In the genomic region with DNA sequence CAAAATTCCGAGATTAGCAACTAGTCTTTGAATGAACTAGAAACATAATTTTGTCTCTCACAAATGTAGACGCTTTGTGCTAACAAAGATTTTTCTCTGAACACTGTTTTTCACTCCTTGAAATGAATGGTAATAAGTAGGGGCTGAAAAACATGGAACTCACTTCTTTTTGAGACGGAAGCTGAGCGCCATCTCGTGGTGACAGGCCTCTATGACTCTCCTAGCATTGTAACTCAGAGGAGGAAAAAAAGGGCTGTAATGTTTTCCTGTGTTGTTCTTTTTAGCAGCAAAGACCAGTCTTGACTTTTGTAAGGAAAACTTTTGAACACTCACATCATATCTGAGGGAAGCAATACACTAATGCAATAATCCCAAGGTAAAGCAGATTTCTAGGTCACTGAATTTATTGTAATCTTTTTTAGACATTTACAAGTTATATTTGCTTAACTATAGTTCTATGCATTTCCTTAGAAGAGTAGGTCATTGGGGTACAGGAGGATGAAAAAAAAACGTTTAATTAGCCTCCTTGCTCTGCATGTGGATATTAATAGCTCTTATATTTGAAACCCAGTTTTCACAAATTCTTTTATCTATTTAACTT, we compare ENCODE assay signal across 1 cellular context.
TF ChIP-seq lines count a peak whose summit lies in the region.

No MANE protein-coding gene starts in this region.

TF ChIP-seq in HepG2, 621 proteins besides CTCF, POLR2A, EP300 and RAD21 (continued from another document and continues in another):
- TF ChIP-seq CREM (IDR thresholded peaks at IDR 0.05) (no peak), CREM (CRISPR knock-in tag; IDR thresholded peaks at IDR 0.05) (no peak), FOXJ3 (CRISPR knock-in tag; IDR thresholded peaks at IDR 0.05; ENCODE audit: borderline replicate concordance) (no peak), GABPA (IDR thresholded peaks at IDR 0.05; ENCODE audit: low read depth, low read length) (no peak), GABPA (CRISPR knock-in tag; IDR thresholded peaks at IDR 0.05; ENCODE audit: low read depth) (peak; percentile 52; the same call in 1 of the 2 replicates), GMEB2 (CRISPR knock-in tag; IDR thresholded peaks at IDR 0.05; ENCODE audit: low read depth) (no peak), ZNF646 (CRISPR knock-in tag; IDR thresholded peaks at IDR 0.05) (no peak), KMT2A (CRISPR knock-in tag; IDR thresholded peaks at IDR 0.05) (no peak), MTA3 (CRISPR knock-in tag; IDR thresholded peaks at IDR 0.05) (no peak), ZNF441 (CRISPR knock-in tag; IDR thresholded peaks at IDR 0.05; ENCODE audit: borderline replicate concordance) (no peak), ZKSCAN1 (IDR thresholded peaks at IDR 0.05; ENCODE audit: low read length) (no peak), ESRRA (CRISPR knock-in tag; IDR thresholded peaks at IDR 0.05; ENCODE audit: low read depth) (no peak), ZNF678 (CRISPR knock-in tag; IDR thresholded peaks at IDR 0.05) (no peak), SOX6 (IDR thresholded peaks at IDR 0.05) (no peak), SOX6 (CRISPR knock-in tag; IDR thresholded peaks at IDR 0.05) (no peak), ATF7-NPFF (CRISPR knock-in tag; IDR thresholded peaks at IDR 0.05; ENCODE audit: low read depth) (no peak), ZNF354B (CRISPR knock-in tag; IDR thresholded peaks at IDR 0.05) (no peak), MED13 (CRISPR knock-in tag; IDR thresholded peaks at IDR 0.05) (no peak), GABPB1 (CRISPR knock-in tag; IDR thresholded peaks at IDR 0.05) (no peak; the same call in 1 of the 2 replicates), SALL1 (CRISPR knock-in tag; IDR thresholded peaks at IDR 0.05) (no peak), TBL1XR1 (IDR thresholded peaks at IDR 0.05; ENCODE audit: borderline replicate concordance, low read length, partially characterized antibody) (peak; percentile 50), RFXANK (CRISPR knock-in tag; IDR thresholded peaks at IDR 0.05) (no peak), ZXDC (CRISPR knock-in tag; IDR thresholded peaks at IDR 0.05) (no peak), MEF2D (CRISPR knock-in tag; IDR thresholded peaks at IDR 0.05) (no peak), ISL2 (CRISPR knock-in tag; IDR thresholded peaks at IDR 0.05) (no peak), MLX (CRISPR knock-in tag; IDR thresholded peaks at IDR 0.05) (no peak), REXO4 (CRISPR knock-in tag; IDR thresholded peaks at IDR 0.05; ENCODE audit: borderline replicate concordance) (no peak), PHF20 (CRISPR knock-in tag; IDR thresholded peaks at IDR 0.05) (no peak), ZFP41 (CRISPR knock-in tag; IDR thresholded peaks at IDR 0.05; ENCODE audit: borderline replicate concordance) (no peak), LBX2 (CRISPR knock-in tag; IDR thresholded peaks at IDR 0.05; ENCODE audit: borderline replicate concordance) (no peak), ZNF10 (CRISPR knock-in tag; IDR thresholded peaks at IDR 0.05; ENCODE audit: borderline replicate concordance, low read depth) (no peak)
- TF ChIP-seq, protein P1, sequence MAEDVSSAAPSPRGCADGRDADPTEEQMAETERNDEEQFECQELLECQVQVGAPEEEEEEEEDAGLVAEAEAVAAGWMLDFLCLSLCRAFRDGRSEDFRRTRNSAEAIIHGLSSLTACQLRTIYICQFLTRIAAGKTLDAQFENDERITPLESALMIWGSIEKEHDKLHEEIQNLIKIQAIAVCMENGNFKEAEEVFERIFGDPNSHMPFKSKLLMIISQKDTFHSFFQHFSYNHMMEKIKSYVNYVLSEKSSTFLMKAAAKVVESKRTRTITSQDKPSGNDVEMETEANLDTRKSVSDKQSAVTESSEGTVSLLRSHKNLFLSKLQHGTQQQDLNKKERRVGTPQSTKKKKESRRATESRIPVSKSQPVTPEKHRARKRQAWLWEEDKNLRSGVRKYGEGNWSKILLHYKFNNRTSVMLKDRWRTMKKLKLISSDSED (CRISPR knock-in tag; IDR thresholded peaks at IDR 0.05) = no peak
- TF ChIP-seq, protein P2, sequence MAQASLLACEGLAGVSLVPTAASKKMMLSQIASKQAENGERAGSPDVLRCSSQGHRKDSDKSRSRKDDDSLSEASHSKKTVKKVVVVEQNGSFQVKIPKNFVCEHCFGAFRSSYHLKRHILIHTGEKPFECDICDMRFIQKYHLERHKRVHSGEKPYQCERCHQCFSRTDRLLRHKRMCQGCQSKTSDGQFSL (CRISPR knock-in tag; IDR thresholded peaks at IDR 0.05) = no peak
- TF ChIP-seq, protein P3, sequence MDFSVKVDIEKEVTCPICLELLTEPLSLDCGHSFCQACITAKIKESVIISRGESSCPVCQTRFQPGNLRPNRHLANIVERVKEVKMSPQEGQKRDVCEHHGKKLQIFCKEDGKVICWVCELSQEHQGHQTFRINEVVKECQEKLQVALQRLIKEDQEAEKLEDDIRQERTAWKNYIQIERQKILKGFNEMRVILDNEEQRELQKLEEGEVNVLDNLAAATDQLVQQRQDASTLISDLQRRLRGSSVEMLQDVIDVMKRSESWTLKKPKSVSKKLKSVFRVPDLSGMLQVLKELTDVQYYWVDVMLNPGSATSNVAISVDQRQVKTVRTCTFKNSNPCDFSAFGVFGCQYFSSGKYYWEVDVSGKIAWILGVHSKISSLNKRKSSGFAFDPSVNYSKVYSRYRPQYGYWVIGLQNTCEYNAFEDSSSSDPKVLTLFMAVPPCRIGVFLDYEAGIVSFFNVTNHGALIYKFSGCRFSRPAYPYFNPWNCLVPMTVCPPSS (IDR thresholded peaks at IDR 0.05) = no peak
- TF ChIP-seq, protein P4, sequence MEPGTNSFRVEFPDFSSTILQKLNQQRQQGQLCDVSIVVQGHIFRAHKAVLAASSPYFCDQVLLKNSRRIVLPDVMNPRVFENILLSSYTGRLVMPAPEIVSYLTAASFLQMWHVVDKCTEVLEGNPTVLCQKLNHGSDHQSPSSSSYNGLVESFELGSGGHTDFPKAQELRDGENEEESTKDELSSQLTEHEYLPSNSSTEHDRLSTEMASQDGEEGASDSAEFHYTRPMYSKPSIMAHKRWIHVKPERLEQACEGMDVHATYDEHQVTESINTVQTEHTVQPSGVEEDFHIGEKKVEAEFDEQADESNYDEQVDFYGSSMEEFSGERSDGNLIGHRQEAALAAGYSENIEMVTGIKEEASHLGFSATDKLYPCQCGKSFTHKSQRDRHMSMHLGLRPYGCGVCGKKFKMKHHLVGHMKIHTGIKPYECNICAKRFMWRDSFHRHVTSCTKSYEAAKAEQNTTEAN (CRISPR knock-in tag; conservative IDR thresholded peaks at IDR 0.05) = no peak
- TF ChIP-seq, protein P5, sequence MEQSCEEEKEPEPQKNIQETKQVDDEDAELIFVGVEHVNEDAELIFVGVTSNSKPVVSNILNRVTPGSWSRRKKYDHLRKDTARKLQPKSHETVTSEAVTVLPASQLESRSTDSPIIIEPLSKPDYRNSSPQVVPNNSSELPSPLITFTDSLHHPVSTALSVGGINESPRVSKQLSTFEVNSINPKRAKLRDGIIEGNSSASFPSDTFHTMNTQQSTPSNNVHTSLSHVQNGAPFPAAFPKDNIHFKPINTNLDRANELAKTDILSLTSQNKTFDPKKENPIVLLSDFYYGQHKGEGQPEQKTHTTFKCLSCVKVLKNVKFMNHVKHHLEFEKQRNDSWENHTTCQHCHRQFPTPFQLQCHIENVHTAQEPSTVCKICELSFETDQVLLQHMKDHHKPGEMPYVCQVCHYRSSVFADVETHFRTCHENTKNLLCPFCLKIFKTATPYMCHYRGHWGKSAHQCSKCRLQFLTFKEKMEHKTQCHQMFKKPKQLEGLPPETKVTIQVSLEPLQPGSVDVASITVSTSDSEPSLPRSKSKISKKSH (CRISPR knock-in tag; IDR thresholded peaks at IDR 0.05; ENCODE audit: borderline replicate concordance) = no peak
- TF ChIP-seq, protein P6, sequence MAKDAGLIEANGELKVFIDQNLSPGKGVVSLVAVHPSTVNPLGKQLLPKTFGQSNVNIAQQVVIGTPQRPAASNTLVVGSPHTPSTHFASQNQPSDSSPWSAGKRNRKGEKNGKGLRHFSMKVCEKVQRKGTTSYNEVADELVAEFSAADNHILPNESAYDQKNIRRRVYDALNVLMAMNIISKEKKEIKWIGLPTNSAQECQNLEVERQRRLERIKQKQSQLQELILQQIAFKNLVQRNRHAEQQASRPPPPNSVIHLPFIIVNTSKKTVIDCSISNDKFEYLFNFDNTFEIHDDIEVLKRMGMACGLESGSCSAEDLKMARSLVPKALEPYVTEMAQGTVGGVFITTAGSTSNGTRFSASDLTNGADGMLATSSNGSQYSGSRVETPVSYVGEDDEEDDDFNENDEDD (CRISPR knock-in tag; IDR thresholded peaks at IDR 0.05; ENCODE audit: borderline replicate concordance) = no peak
